In genomic region chr11:19347911-19348310, GRCh38 we compare ENCODE assay signal across 19 cellular contexts.
"Had no signal": no experiment of that assay in that cellular context is flagged by ENCODE, and none has a peak within 500 bp of the region (broad histone marks: within the 10 kb centered on the region; RNA-seq: fewer than 3 reads in every experiment).

No MANE protein-coding gene starts in this region.

- H3K4me3 ChIP-seq: left ventricle myocardium inferior, mucosa of descending colon, sigmoid colon, spleen, tibial artery had no signal

- H3K27ac ChIP-seq: left ventricle myocardium inferior, neutrophil, parathyroid adenoma, sigmoid colon, spleen, tibial artery had no signal

- H3K36me3 ChIP-seq: left ventricle myocardium inferior, neutrophil, sigmoid colon, spleen, tibial artery had no signal

- H3K9me3 ChIP-seq: left ventricle myocardium inferior, mucosa of descending colon, neutrophil, sigmoid colon, spleen, tibial artery had no signal

- H3K9ac ChIP-seq: parathyroid adenoma had no signal

- H3K4me1 ChIP-seq: parathyroid adenoma had no signal

- H2AFZ ChIP-seq: parathyroid adenoma had no signal

- DNase-seq: activated CD4-positive, alpha-beta T cell treated with anti-CD3 and anti-CD28 coated beads for 36 hours; activated CD4-positive, alpha-beta T cell treated with anti-CD3 and anti-CD28 coated beads, Interleukin-2, amount 50 U/mL, for 48 hours; activated naive CD4-positive, alpha-beta T cell; activated naive CD8-positive, alpha-beta T cell treated with anti-CD3 and anti-CD28 coated beads for 36 hours; activated T-cell treated with anti-CD3 and anti-CD28 coated beads for 4 hours; amygdala; caudate nucleus; foreskin melanocyte; left ventricle myocardium inferior; mucosa of descending colon; naive B cell; sigmoid colon; spleen; stimulated activated CD8-positive, alpha-beta memory T cell treated with anti-CD3 and anti-CD28 coated beads, Interleukin-4, amount 100 ng/mL, for 48 hours; stimulated activated naive CD4-positive, alpha-beta T cell; SW 1271; tibial artery had no signal
